In genomic region chr17:21127508-21128077, GRCh38 we compare ENCODE assay signal across 8 cellular contexts. TPM values are rescaled to one million over a fixed set of nuclear protein-coding genes. Genes with fewer than 3 reads are reported as not detected.
DNase-seq lines count a peak whose midpoint lies in the region; ATAC-seq, FAIRE-seq and TF ChIP-seq lines count a peak whose summit lies in the region.

No MANE protein-coding gene starts in this region.

- peak overlapping the region; percentile 68 for H3K4me3 ChIP-seq in BJ (ENCODE audit: low read depth, low read length)
- H3K4me3 ChIP-seq in LNCaP clone FGC (ENCODE audit: low read depth, low read length): peak overlapping the region; percentile 86
- H3K4me3 ChIP-seq in naive thymus-derived CD4-positive, alpha-beta T cell (ENCODE audit: low read length): peak overlapping the region; percentile 86

- H3K27ac ChIP-seq in naive thymus-derived CD4-positive, alpha-beta T cell (ENCODE audit: low read depth, low read length): peak overlapping the region; percentile 84

- CTCF ChIA-PET in BJ (lab: Yijun Ruan, JAX): interaction anchor here (0.9 to 3.1 kb wide), 8 partner anchors 16 to 152 kb away, joined by 3 to 25 read pairs (median 6); no protein-coding TSS in a partner anchor
- CTCF ChIA-PET in naive thymus-derived CD4-positive, alpha-beta T cell (lab: Charles Lee): interaction anchor here (0.7 to 1.8 kb wide), 2 partner anchors 8 to 151 kb away, joined by 3 to 10 read pairs; no protein-coding TSS in a partner anchor

- H3K27me3 Mint-ChIP-seq in dendritic cell treated with granulocyte-macrophage colony-stimulating factor and Interleukin-4, amounts not matched to agents 40 ng/mL and 50 ng/mL, for 4 days: no peaks in the 10 kb centered on the region
- H3K27me3 Mint-ChIP-seq in naive thymus-derived CD4-positive, alpha-beta T cell: peaks cover 0 to 5% (median 0%) of the 10 kb centered on the region in 5 donors

- H3K9me3 ChIP-seq in naive thymus-derived CD4-positive, alpha-beta T cell (ENCODE audit: control insufficient read depth in 2 of 3, low read length in 3 of 3): no peaks in the 10 kb centered on the region

- peaks cover 11% of the 10 kb centered on the region for H3K36me3 Mint-ChIP-seq in dendritic cell treated with granulocyte-macrophage colony-stimulating factor and Interleukin-4, amounts not matched to agents 40 ng/mL and 50 ng/mL, for 4 days (ENCODE audit: low read depth)
- H3K36me3 Mint-ChIP-seq in naive thymus-derived CD4-positive, alpha-beta T cell: peaks cover 0 to 6% (median 0%) of the 10 kb centered on the region in 5 donors

- intact Hi-C loops in dendritic cell treated with granulocyte-macrophage colony-stimulating factor and Interleukin-4, amounts not matched to agents 40 ng/mL and 50 ng/mL, for 4 days (cut with micrococcal nuclease): loop anchor here (2.0 to 5.0 kb wide), 3 partner anchors 85 to 157 kb away; partner anchors contain the start of genes MAP2K3, TMEM11 and USP22
- intact Hi-C loops in naive thymus-derived CD4-positive, alpha-beta T cell (cut with micrococcal nuclease): loop anchor here (1.0 to 5.0 kb wide), 3 partner anchors 8 to 220 kb away; partner anchors contain the start of gene MAP2K3 (in 1 of the 2)

- no peaks in the 10 kb centered on the region for H3K9me3 Mint-ChIP-seq in dendritic cell treated with granulocyte-macrophage colony-stimulating factor and Interleukin-4, amounts not matched to agents 40 ng/mL and 50 ng/mL, for 4 days
- peaks cover 0 to 4% (median 0%) of the 10 kb centered on the region in 11 donors for H3K9me3 Mint-ChIP-seq in naive thymus-derived CD4-positive, alpha-beta T cell

- FAIRE-seq in urothelium cell line (lab: Jason Lieb, UNC): no peak

- H3K27me3 ChIP-seq in BJ (ENCODE audit: control insufficient read depth, insufficient read depth, low read length): no peaks in the 10 kb centered on the region
- no peaks in the 10 kb centered on the region for H3K27me3 ChIP-seq in naive thymus-derived CD4-positive, alpha-beta T cell (ENCODE audit: control insufficient read depth in 2 of 2, insufficient read depth in 2 of 2, low read length in 2 of 2)

- no peak for ATAC-seq in naive thymus-derived CD4-positive, alpha-beta T cell
- ATAC-seq in GM21786 (IDR thresholded peaks at IDR 0.05; ENCODE audit: unreplicated experiment) (no peak), HG03175 (IDR thresholded peaks at IDR 0.05; ENCODE audit: unreplicated experiment) (no peak)

- TF ChIP-seq CTCF in BJ (IDR thresholded peaks at IDR 0.05; ENCODE audit: insufficient read depth, low read depth, low read length) (no peak), LNCaP clone FGC (IDR thresholded peaks at IDR 0.05; ENCODE audit: control insufficient read depth, extremely low read depth, insufficient read depth) (no peak)

- H3K4me3 Mint-ChIP-seq in dendritic cell treated with granulocyte-macrophage colony-stimulating factor and Interleukin-4, amounts not matched to agents 40 ng/mL and 50 ng/mL, for 4 days: peak overlapping the region; percentile 85
- H3K4me3 Mint-ChIP-seq in naive thymus-derived CD4-positive, alpha-beta T cell: peak overlapping the region; percentile 90 to 100 (median 97)

- peaks cover 18 to 19% of the 10 kb centered on the region in 2 donors for H3K4me1 ChIP-seq in naive thymus-derived CD4-positive, alpha-beta T cell (ENCODE audit: control insufficient read depth in 2 of 2, insufficient read depth in 2 of 2, low read length in 2 of 2)

- POLR2A ChIA-PET in BJ (lab: Charles Lee): no interaction called here
- POLR2A ChIA-PET in naive thymus-derived CD4-positive, alpha-beta T cell (lab: Charles Lee): interaction anchor here (0.7 to 2.8 kb wide), 5 partner anchors 84 to 156 kb away, joined by 3 to 12 read pairs (median 3); partner anchors contain the start of gene USP22

- no peak for DNase-seq in BJ (ENCODE audit: low read depth)
- no peak for DNase-seq in LNCaP clone FGC (ENCODE audit: low read depth)
- DNase-seq in naive thymus-derived CD4-positive, alpha-beta T cell: no peak
- no peak for DNase-seq in SKM-1 treated with dmso at 0.1 percent for 144 hours (lab: John Stamatoyannopoulos, UW; ENCODE audit: unreplicated experiment)
- no peak for DNase-seq in urothelium cell line (ENCODE audit: low spot score)

- H3K27ac Mint-ChIP-seq in dendritic cell treated with granulocyte-macrophage colony-stimulating factor and Interleukin-4, amounts not matched to agents 40 ng/mL and 50 ng/mL, for 4 days: peak overlapping the region; percentile 98
- peak overlapping the region; percentile 93 to 99 (median 98) for H3K27ac Mint-ChIP-seq in naive thymus-derived CD4-positive, alpha-beta T cell

- no peaks in the 10 kb centered on the region for H3K36me3 ChIP-seq in BJ (ENCODE audit: control insufficient read depth, insufficient read depth, low read length)
- peaks cover 0 to 5% (median 0%) of the 10 kb centered on the region in 3 experiments for H3K36me3 ChIP-seq in naive thymus-derived CD4-positive, alpha-beta T cell (ENCODE audit: control insufficient read depth in 2 of 3, insufficient read depth in 3 of 3, low read length in 3 of 3)

- peaks cover 55% of the 10 kb centered on the region for H3K4me1 Mint-ChIP-seq in dendritic cell treated with granulocyte-macrophage colony-stimulating factor and Interleukin-4, amounts not matched to agents 40 ng/mL and 50 ng/mL, for 4 days (ENCODE audit: low read depth)
- peaks cover 25 to 63% (median 51%) of the 10 kb centered on the region in 7 donors for H3K4me1 Mint-ChIP-seq in naive thymus-derived CD4-positive, alpha-beta T cell

RNA-seq across cellular contexts. Expression of gene DHRS7B, which starts 0.8 kb away (rescaled TPM):
- polyA plus RNA-seq in BJ (2011; rRNA removed): 33.8 and 47.0 TPM in 2 replicates
- 21.7 and 31.8 TPM in 2 replicates for polyA minus RNA-seq in BJ (2011; rRNA and poly(A)+ RNA removed)
- total RNA-seq in naive thymus-derived CD4-positive, alpha-beta T cell: 10 to 100 TPM in 2 of 5 experiments, 1 to 10 TPM in 3; 7.5 to 15.1 (median 10.0) TPM
- 10 to 100 TPM in 1 of 2 donors, 1 to 10 TPM in 1; 5.9 to 13.7 TPM for polyA plus RNA-seq in naive thymus-derived CD4-positive, alpha-beta T cell
